ENCODE assay signal across 8 cellular contexts in genomic region chr1:206243335-206243734, GRCh38. TPM values are rescaled to one million over a fixed set of nuclear protein-coding genes. Genes with fewer than 3 reads are reported as not detected.
A peak's percentile ranks its signal among the peaks of the same experiment; 100 is the strongest.
DNase-seq lines count a peak whose midpoint lies in the region; ATAC-seq and TF ChIP-seq lines count a peak whose summit lies in the region.
"Not testable (repeated sequence)": the region's sequence is repeated elsewhere in the genome, so short reads cannot be mapped to it uniquely, and the experiment has no call there.

No MANE protein-coding gene starts in this region.

- H3K4me3 ChIP-seq in NB4 (ENCODE audit: low read depth, low read length); right cardiac atrium (ENCODE audit: low read length): not testable (repeated sequence)

- not testable (repeated sequence) for H3K4me3 Mint-ChIP-seq in activated CD4-positive, alpha-beta memory T cell treated with anti-CD3 and anti-CD28 coated beads for 36 hours
- peak overlapping the region in 1 of 2 donors; percentile 13 for H3K4me3 Mint-ChIP-seq in stimulated activated naive B cell treated with anti-CD40 and anti-IgM and Interleukin-4, amounts not matched to agents 10 μg/mL and 1 μg/mL and 100 μg/mL, for 72 hours

- peak; percentile 60 for DNase-seq in NB4 (ENCODE audit: low read depth)
- DNase-seq in activated CD4-positive, alpha-beta memory T cell treated with anti-CD3 and anti-CD28 coated beads for 36 hours = peak; percentile 15
- not testable (repeated sequence) for DNase-seq in right cardiac atrium
- peak; percentile 63 for DNase-seq in stimulated activated naive B cell treated with anti-CD40 and anti-IgM and Interleukin-4, amounts not matched to agents 10 μg/mL and 1 μg/mL and 100 μg/mL, for 72 hours

- not testable (repeated sequence) for TF ChIP-seq CTCF in NB4 (IDR thresholded peaks at IDR 0.05; ENCODE audit: low read depth, low read length)

- WGBS in right cardiac atrium = 36% methylated on average over 3 of the region's 3 CpGs

- not testable (repeated sequence) for H3K36me3 Mint-ChIP-seq in activated CD4-positive, alpha-beta memory T cell treated with anti-CD3 and anti-CD28 coated beads for 36 hours; stimulated activated naive B cell treated with anti-CD40 and anti-IgM and Interleukin-4, amounts not matched to agents 10 μg/mL and 1 μg/mL and 100 μg/mL, for 72 hours

- not testable (repeated sequence) for H3K27ac ChIP-seq in right cardiac atrium (ENCODE audit: low read length)

- POLR2A ChIA-PET in activated CD4-positive, alpha-beta memory T cell treated with anti-CD3 and anti-CD28 coated beads for 36 hours (lab: Charles Lee) = not testable (repeated sequence)

- ATAC-seq in GM18499 (IDR thresholded peaks at IDR 0.05; ENCODE audit: insufficient read depth, unreplicated experiment) (peak; percentile 86), GM19455 (IDR thresholded peaks at IDR 0.05; ENCODE audit: unreplicated experiment) (peak; percentile 98), HG02759 (IDR thresholded peaks at IDR 0.05; ENCODE audit: unreplicated experiment) (peak; percentile 99), HG03280 (IDR thresholded peaks at IDR 0.05; ENCODE audit: unreplicated experiment) (peak; percentile 92), right cardiac atrium (peak; percentile 67 to 74)
- ATAC-seq in stimulated activated naive B cell treated with anti-CD40 and anti-IgM and Interleukin-4, amounts not matched to agents 10 μg/mL and 1 μg/mL and 100 μg/mL, for 72 hours (replicated peaks) = peak; percentile 98 to 99

- H3K27me3 Mint-ChIP-seq in activated CD4-positive, alpha-beta memory T cell treated with anti-CD3 and anti-CD28 coated beads for 36 hours; stimulated activated naive B cell treated with anti-CD40 and anti-IgM and Interleukin-4, amounts not matched to agents 10 μg/mL and 1 μg/mL and 100 μg/mL, for 72 hours: not testable (repeated sequence)

- CTCF ChIA-PET in activated CD4-positive, alpha-beta memory T cell treated with anti-CD3 and anti-CD28 coated beads for 36 hours (lab: Charles Lee) = not testable (repeated sequence)

- intact Hi-C loops in activated CD4-positive, alpha-beta memory T cell treated with anti-CD3 and anti-CD28 coated beads for 36 hours (cut with micrococcal nuclease); right cardiac atrium (cut with DNase I): not testable (repeated sequence)

- H3K9me3 ChIP-seq in right cardiac atrium (ENCODE audit: control insufficient read depth, low read length) = not testable (repeated sequence)

- not testable (repeated sequence) for H3K27ac Mint-ChIP-seq in activated CD4-positive, alpha-beta memory T cell treated with anti-CD3 and anti-CD28 coated beads for 36 hours; stimulated activated naive B cell treated with anti-CD40 and anti-IgM and Interleukin-4, amounts not matched to agents 10 μg/mL and 1 μg/mL and 100 μg/mL, for 72 hours

- not testable (repeated sequence) for H3K27me3 ChIP-seq in right cardiac atrium (ENCODE audit: control insufficient read depth, insufficient read depth)

- not testable (repeated sequence) for H3K4me1 Mint-ChIP-seq in activated CD4-positive, alpha-beta memory T cell treated with anti-CD3 and anti-CD28 coated beads for 36 hours (ENCODE audit: low read depth); stimulated activated naive B cell treated with anti-CD40 and anti-IgM and Interleukin-4, amounts not matched to agents 10 μg/mL and 1 μg/mL and 100 μg/mL, for 72 hours

- H3K9me3 Mint-ChIP-seq in activated CD4-positive, alpha-beta memory T cell treated with anti-CD3 and anti-CD28 coated beads for 36 hours; stimulated activated naive B cell treated with anti-CD40 and anti-IgM and Interleukin-4, amounts not matched to agents 10 μg/mL and 1 μg/mL and 100 μg/mL, for 72 hours: not testable (repeated sequence)

- not testable (repeated sequence) for TF ChIP-seq POLR2A in NB4 (IDR thresholded peaks at IDR 0.05; ENCODE audit: extremely low read depth, insufficient read length)

- not testable (repeated sequence) for H3K4me1 ChIP-seq in right cardiac atrium (ENCODE audit: control insufficient read depth, insufficient read depth, low read length)

RNA-seq across cellular contexts. Expression of gene SRGAP2, which starts 40.0 kb away (rescaled TPM):
- total RNA-seq in activated CD4-positive, alpha-beta memory T cell treated with anti-CD3 and anti-CD28 coated beads for 36 hours = 10 to 100 TPM; 55.4 to 56.2 TPM
- total RNA-seq in right cardiac atrium = 10 to 100 TPM; 24.5 to 37.0 (median 32.4) TPM
- 11.5 TPM for polyA plus RNA-seq in right cardiac atrium

RNA-seq across cellular contexts. Expression of gene FAM72A, which starts 40.7 kb away (rescaled TPM):
- 10 to 100 TPM; 28.5 to 31.5 TPM for total RNA-seq in activated CD4-positive, alpha-beta memory T cell treated with anti-CD3 and anti-CD28 coated beads for 36 hours
- total RNA-seq in right cardiac atrium = 1 to 10 TPM; 1.0 to 3.9 (median 1.7) TPM
- polyA plus RNA-seq in right cardiac atrium = 1.1 TPM

Comparison
In these comparisons a context has a peak if more than half of its experiments do, and no peak if none do; other contexts are left out.
1. RNA of gene FAM72A, which starts 40.7 kb away (total RNA-seq): 28.5 to 31.5 TPM in activated CD4-positive, alpha-beta memory T cell treated with anti-CD3 and anti-CD28 coated beads for 36 hours; 1.0 to 3.9 TPM in right cardiac atrium; every median in the first group is over 4 times any median in the second.
2. Peak in every context shown above with its lines, with median percentiles within 50 percentile points of each other: ATAC-seq.